In the genomic region with DNA sequence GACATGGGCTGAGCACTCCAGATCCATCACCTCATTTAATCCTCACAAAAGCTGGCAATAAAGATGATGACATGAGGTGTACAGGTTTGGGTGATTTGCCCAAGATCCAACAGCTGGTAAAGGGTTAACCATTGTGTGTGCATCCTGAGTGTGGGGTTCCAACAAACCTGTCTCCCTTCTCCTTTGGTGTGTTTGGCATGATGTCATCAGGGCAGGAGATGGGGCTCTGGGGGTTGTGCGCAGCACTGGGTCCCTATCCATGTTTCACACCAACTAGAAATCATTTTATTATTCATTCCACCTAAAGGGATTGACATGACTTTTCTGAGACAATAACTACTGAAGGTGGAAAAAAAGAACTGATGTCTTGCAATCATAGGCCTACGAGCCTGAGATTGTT, we compare ENCODE assay signal across 30 cellular contexts.
"Had no signal": no experiment of that assay in that cellular context is flagged by ENCODE, and none has a peak within 500 bp of the region (broad histone marks: within the 10 kb centered on the region; RNA-seq: fewer than 3 reads in every experiment).

No MANE protein-coding gene starts in this region.

- H3K27ac Mint-ChIP-seq: naive B cell; naive thymus-derived CD8-positive, alpha-beta T cell; natural killer cell treated with Interleukin-12 subunit alpha and Interleukin-12 subunit beta and Interleukin-15 and Interleukin-18, amount 100 ng/mL, for 72 hours; neural progenitor cell; progenitor cell of endocrine pancreas; stimulated activated naive B cell treated with anti-CD40 and anti-IgM and Interleukin-4, amounts not matched to agents 10 μg/mL and 1 μg/mL and 100 μg/mL, for 72 hours; stimulated activated naive CD8-positive, alpha-beta T cell treated with anti-CD3 and anti-CD28 coated beads, Interleukin-15, Interleukin-2, amounts not matched to agents 100 ng/mL and 50 ng/mL, for 24 hours; type B pancreatic cell had no signal

- H3K36me3 ChIP-seq: neural progenitor cell, ovary, spleen, stomach, thoracic aorta, tibial artery, transverse colon, upper lobe of right lung, uterus had no signal

- H3K27ac ChIP-seq: neural progenitor cell, ovary, parathyroid adenoma, psoas muscle, skin epidermis, spleen, stomach, thoracic aorta, tibial artery, transverse colon, upper lobe of right lung, uterus had no signal

- H3K4me3 Mint-ChIP-seq: naive B cell; naive thymus-derived CD8-positive, alpha-beta T cell; natural killer cell treated with Interleukin-12 subunit alpha and Interleukin-12 subunit beta and Interleukin-15 and Interleukin-18, amount 100 ng/mL, for 72 hours; neural progenitor cell; stimulated activated naive B cell treated with anti-CD40 and anti-IgM and Interleukin-4, amounts not matched to agents 10 μg/mL and 1 μg/mL and 100 μg/mL, for 72 hours; stimulated activated naive CD8-positive, alpha-beta T cell treated with anti-CD3 and anti-CD28 coated beads, Interleukin-15, Interleukin-2, amounts not matched to agents 100 ng/mL and 50 ng/mL, for 24 hours; type B pancreatic cell had no signal

- H3K4me1 Mint-ChIP-seq: stimulated activated naive B cell treated with anti-CD40 and anti-IgM and Interleukin-4, amounts not matched to agents 10 μg/mL and 1 μg/mL and 100 μg/mL, for 72 hours had no signal

- ATAC-seq: naive thymus-derived CD8-positive, alpha-beta T cell; natural killer cell treated with Interleukin-12 subunit alpha and Interleukin-12 subunit beta and Interleukin-15 and Interleukin-18, amount 100 ng/mL, for 72 hours; psoas muscle; right cardiac atrium; sciatic nerve; stimulated activated naive B cell treated with anti-CD40 and anti-IgM and Interleukin-4, amounts not matched to agents 10 μg/mL and 1 μg/mL and 100 μg/mL, for 72 hours; upper lobe of right lung had no signal

- DNase-seq: naive B cell; naive thymus-derived CD8-positive, alpha-beta T cell; occipital lobe; ovary; posterior cingulate gyrus; psoas muscle; right cardiac atrium; spleen; stimulated activated CD4-positive, alpha-beta T cell treated with anti-CD3 and anti-CD28 coated beads, Interleukin-12 subunit alpha, Interleukin-12 subunit beta, amount 100 ng/mL, for 4 hours; stimulated activated CD4-positive, alpha-beta T cell treated with anti-CD3 and anti-CD28 coated beads, Interleukin-1b, Interleukin-23, amount 100 ng/mL, for 48 hours; stimulated activated CD4-positive, alpha-beta T cell treated with anti-CD3 and anti-CD28 coated beads, Interleukin-4, amount 100 ng/mL, for 1 hour; stimulated activated CD4-positive, alpha-beta T cell treated with anti-CD3 and anti-CD28 coated beads, Interleukin-4, amount 100 ng/mL, for 4 hours; stimulated activated CD8-positive, alpha-beta memory T cell treated with anti-CD3 and anti-CD28 coated beads, Interleukin-4, amount 100 ng/mL, for 48 hours; stimulated activated naive B cell treated with anti-CD40 and anti-IgM and Interleukin-4, amounts not matched to agents 10 μg/mL and 1 μg/mL and 100 μg/mL, for 72 hours; stimulated activated naive CD4-positive, alpha-beta T cell treated with Interleukin-2 at 50 U/mL for 16 hours; stomach; tibial artery; transverse colon; upper lobe of right lung; uterus had no signal

- H3K36me3 Mint-ChIP-seq: naive B cell; naive thymus-derived CD8-positive, alpha-beta T cell; natural killer cell treated with Interleukin-12 subunit alpha and Interleukin-12 subunit beta and Interleukin-15 and Interleukin-18, amount 100 ng/mL, for 72 hours; neural progenitor cell; stimulated activated naive B cell treated with anti-CD40 and anti-IgM and Interleukin-4, amounts not matched to agents 10 μg/mL and 1 μg/mL and 100 μg/mL, for 72 hours; type B pancreatic cell had no signal

- H3K4me3 ChIP-seq: neural progenitor cell, ovary, psoas muscle, skin epidermis, smooth muscle cell, spleen, stomach, thoracic aorta, tibial artery, transverse colon, upper lobe of right lung, uterus had no signal

- H3K27me3 ChIP-seq: neural progenitor cell, ovary, stomach, tibial artery, transverse colon, upper lobe of right lung, uterus had no signal

- H3K9me3 Mint-ChIP-seq: naive thymus-derived CD8-positive, alpha-beta T cell; natural killer cell treated with Interleukin-12 subunit alpha and Interleukin-12 subunit beta and Interleukin-15 and Interleukin-18, amount 100 ng/mL, for 72 hours; stimulated activated naive CD8-positive, alpha-beta T cell treated with anti-CD3 and anti-CD28 coated beads, Interleukin-15, Interleukin-2, amounts not matched to agents 100 ng/mL and 50 ng/mL, for 24 hours; type B pancreatic cell had no signal

- H3K4me1 ChIP-seq: parathyroid adenoma, psoas muscle, transverse colon, upper lobe of right lung, uterus had no signal

- H3K9me3 ChIP-seq: ovary, psoas muscle, spleen, stomach, thoracic aorta, tibial artery, transverse colon, upper lobe of right lung, uterus had no signal
